1 cellular context compared by ENCODE assay signal in genomic region chr5:176646049-176646706, GRCh38.
TF ChIP-seq lines count a peak whose summit lies in the region.

No MANE protein-coding gene starts in this region.

TF ChIP-seq in H1, 55 proteins besides CTCF, POLR2A, EP300 and RAD21:
- TF ChIP-seq SRF (IDR thresholded peaks at IDR 0.05; ENCODE audit: low read depth, low read length) = no peak
- no peak for TF ChIP-seq CBX8 (IDR thresholded peaks at IDR 0.05; ENCODE audit: borderline replicate concordance, low read depth, low read length)
- TF ChIP-seq BACH1 (IDR thresholded peaks at IDR 0.05; ENCODE audit: low read length) = no peak
- no peak for TF ChIP-seq SP1 (IDR thresholded peaks at IDR 0.05; ENCODE audit: low read depth, low read length)
- TF ChIP-seq FOSL1 (IDR thresholded peaks at IDR 0.05; ENCODE audit: insufficient read depth, low read depth, low read length) = no peak
- TF ChIP-seq CBX5 (IDR thresholded peaks at IDR 0.05; ENCODE audit: low read depth, low read length) = no peak
